In the genomic region with DNA sequence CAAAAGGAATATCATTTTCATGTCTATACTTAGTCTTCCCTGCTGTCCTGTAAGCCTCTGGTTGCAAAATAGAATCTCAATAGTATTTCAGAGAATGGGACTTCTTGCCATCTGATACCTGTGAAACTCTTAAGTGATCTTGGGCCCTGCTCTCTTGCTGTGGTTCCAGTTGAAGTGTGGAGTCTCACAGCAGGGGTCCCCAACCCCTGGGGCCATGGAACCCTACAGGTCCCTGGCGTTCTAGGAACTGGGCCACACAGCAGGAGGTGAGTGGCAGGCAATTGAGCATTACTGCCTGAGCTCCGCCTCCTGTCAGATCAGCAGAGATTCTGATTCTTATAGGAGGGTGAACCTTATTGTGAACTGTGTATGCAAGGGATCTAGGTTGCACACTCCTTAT, we compare ENCODE assay signal across 16 cellular contexts.
"Had no signal": no experiment of that assay in that cellular context is flagged by ENCODE, and none has a peak within 500 bp of the region (broad histone marks: within the 10 kb centered on the region; RNA-seq: fewer than 3 reads in every experiment).

No MANE protein-coding gene starts in this region.

- H3K27me3 Mint-ChIP-seq: naive thymus-derived CD4-positive, alpha-beta T cell; type B pancreatic cell had no signal

- H3K27ac ChIP-seq: heart left ventricle, psoas muscle, right lobe of liver, stomach, thoracic aorta had no signal

- H3K27ac Mint-ChIP-seq: nephron progenitor cell, type B pancreatic cell had no signal

- ATAC-seq: esophagus mucosa; heart left ventricle; left colon; left ventricle myocardium superior; naive thymus-derived CD4-positive, alpha-beta T cell; right lobe of liver had no signal

- H3K9me3 Mint-ChIP-seq: naive thymus-derived CD4-positive, alpha-beta T cell; type B pancreatic cell had no signal

- H3K9me3 ChIP-seq: heart left ventricle, psoas muscle, right lobe of liver, stomach, thoracic aorta had no signal

- H3K27me3 ChIP-seq: heart left ventricle, right lobe of liver, stomach had no signal

- H3K4me3 Mint-ChIP-seq: naive thymus-derived CD4-positive, alpha-beta T cell; nephron progenitor cell; type B pancreatic cell had no signal

- H3K36me3 ChIP-seq: heart left ventricle, right lobe of liver, stomach, thoracic aorta had no signal

- H3K4me3 ChIP-seq: heart left ventricle, lung, psoas muscle, right lobe of liver, stomach, thoracic aorta had no signal

- DNase-seq: effector memory CD4-positive, alpha-beta T cell; heart left ventricle; hippocampal formation; left colon; left ventricle myocardium superior; naive thymus-derived CD4-positive, alpha-beta T cell; nephron progenitor cell; psoas muscle; retina; right lobe of liver; stimulated activated naive CD4-positive, alpha-beta T cell; stomach had no signal
